In the genomic region with DNA sequence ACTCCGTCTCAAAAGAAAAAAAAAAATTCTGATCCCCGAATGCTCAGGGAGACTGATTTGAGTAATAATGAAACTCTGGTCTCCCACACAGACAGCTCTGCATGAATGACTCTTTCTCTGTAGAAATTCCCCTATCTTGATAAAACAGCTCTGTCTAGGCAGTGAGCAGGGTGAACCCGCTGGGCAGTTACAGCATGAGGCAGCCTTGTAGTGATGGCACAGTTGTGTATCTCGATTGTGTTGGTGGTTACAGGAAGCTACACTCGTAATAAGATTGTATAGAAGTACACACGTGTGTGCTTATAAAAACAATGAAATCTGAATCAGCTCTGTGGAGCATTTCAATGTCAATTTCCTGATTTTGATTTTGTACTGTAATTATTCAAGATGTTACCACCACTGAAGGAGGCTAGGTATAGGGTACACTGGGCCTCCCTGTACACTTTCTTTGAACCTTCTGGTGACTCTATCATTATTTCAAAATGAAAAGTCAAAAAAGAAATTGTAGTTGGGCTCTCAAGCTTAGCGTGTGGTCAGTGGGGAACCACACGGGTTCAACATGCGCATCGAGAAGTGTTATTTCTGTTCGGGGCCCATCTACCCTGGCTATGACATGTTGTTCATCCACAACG, we compare ENCODE assay signal across 8 cellular contexts. TPM values are rescaled to one million over a fixed set of nuclear protein-coding genes. Genes with fewer than 3 reads are reported as not detected.
DNase-seq lines count a peak whose midpoint lies in the region; ATAC-seq and TF ChIP-seq lines count a peak whose summit lies in the region.

No MANE protein-coding gene starts in this region.

- H3K9me3 ChIP-seq in right cardiac atrium (ENCODE audit: control insufficient read depth, low read length), result no peaks in the 10 kb centered on the region

- DNase-seq in NCI-H226 (peak; percentile 64), kidney epithelial cell (ENCODE audit: low read depth) (peak; percentile 57), RKO (ENCODE audit: low spot score) (no peak), OCI-M2 (lab: John Stamatoyannopoulos, UW; ENCODE audit: unreplicated experiment) (no peak), right cardiac atrium (no peak), SIG-M5 treated with dmso at 0.1 percent for 504 hours (lab: John Stamatoyannopoulos, UW; ENCODE audit: unreplicated experiment) (no peak)

- H3K27me3 ChIP-seq in kidney epithelial cell (ENCODE audit: control insufficient read depth, insufficient read depth, low read length) (no peaks in the 10 kb centered on the region), right cardiac atrium (ENCODE audit: control insufficient read depth, insufficient read depth) (no peaks in the 10 kb centered on the region)

- H3K4me1 ChIP-seq in right cardiac atrium (ENCODE audit: control insufficient read depth, insufficient read depth, low read length), result no peaks in the 10 kb centered on the region

- intact Hi-C loops in right cardiac atrium (cut with DNase I), result no loop called here

- 80% methylated on average over 12 of the region's 12 CpGs for WGBS in right cardiac atrium

- TF ChIP-seq CTCF in kidney epithelial cell (IDR thresholded peaks at IDR 0.05; ENCODE audit: insufficient read depth, low read length, poor library complexity, severe bottlenecking), result no peak

- ATAC-seq in GM18498 (IDR thresholded peaks at IDR 0.05; ENCODE audit: unreplicated experiment) (peak; percentile 83), GM21737 (IDR thresholded peaks at IDR 0.05; ENCODE audit: unreplicated experiment) (peak; percentile 81), right cardiac atrium (no peak)

- H3K4me3 ChIP-seq in kidney epithelial cell (ENCODE audit: low read depth, low read length), result no peak overlapping the region
- no peak overlapping the region for H3K4me3 ChIP-seq in right cardiac atrium (ENCODE audit: low read length)

- H3K36me3 ChIP-seq in kidney epithelial cell (ENCODE audit: control insufficient read depth, insufficient read depth, low read length), result no peaks in the 10 kb centered on the region

- H3K27ac ChIP-seq in right cardiac atrium (ENCODE audit: low read length), result no peak overlapping the region

RNA-seq across cellular contexts. Expression of a gene that starts 34.9 kb away (rescaled TPM):
- total RNA-seq in kidney epithelial cell, result 13.1 and 14.7 TPM in 2 replicates
- 10 to 100 TPM in 1 of 4 donors, 1 to 10 TPM in 3; 7.5 to 11.5 (median 9.4) TPM for total RNA-seq in right cardiac atrium
- polyA plus RNA-seq in right cardiac atrium, result 2.6 TPM

Comparison
In these comparisons a context has a peak if more than half of its experiments do, and no peak if none do; other contexts are left out.
1. ATAC-seq: peak in GM18498 (single experiment) and GM21737 (single experiment); none in right cardiac atrium (0 of 2).
2. DNase-seq: peak in NCI-H226 (single experiment) and kidney epithelial cell (single experiment); none in RKO (single experiment), OCI-M2 (single experiment), right cardiac atrium (0 of 3) and SIG-M5 treated with dmso at 0.1 percent for 504 hours (single experiment).